In the genomic region with DNA sequence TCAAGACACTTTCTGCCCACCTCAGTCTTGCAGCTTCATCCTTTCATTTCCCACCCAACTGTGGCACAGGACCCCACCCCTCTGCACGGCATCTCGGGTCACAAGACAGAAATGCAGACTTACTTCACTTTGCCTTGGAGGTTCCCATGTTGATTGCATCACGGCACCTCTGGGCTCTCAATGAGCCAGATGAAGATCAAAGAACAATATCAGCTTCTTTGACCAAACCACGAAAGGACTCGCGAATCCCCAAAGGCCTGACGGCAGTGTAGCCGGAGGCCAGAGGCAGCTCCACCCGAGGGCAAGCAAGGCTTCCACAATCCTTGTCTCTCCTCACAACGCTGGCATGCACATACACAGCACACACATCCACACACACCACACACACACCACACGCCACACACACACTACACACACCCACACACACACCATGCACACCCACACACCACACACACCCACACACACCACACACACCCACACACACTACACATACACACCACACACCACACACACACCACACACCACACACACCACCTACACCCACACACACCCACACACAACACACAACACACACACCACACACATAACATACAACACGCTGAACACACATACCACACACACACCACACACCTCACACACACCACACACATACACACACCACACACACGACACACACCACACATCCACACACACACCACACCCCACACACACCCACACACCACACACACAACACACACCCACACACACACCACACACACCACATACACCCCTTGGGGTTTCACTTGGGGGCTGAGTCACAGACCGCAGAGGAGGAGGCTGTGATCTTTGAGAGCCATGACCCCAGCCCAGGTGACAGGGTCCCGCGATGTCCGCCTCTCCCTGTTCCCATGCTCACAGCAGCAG, we compare ENCODE assay signal across 13 cellular contexts. TPM values are rescaled to one million over a fixed set of nuclear protein-coding genes. Genes with fewer than 3 reads are reported as not detected.
DNase-seq lines count a peak whose midpoint lies in the region; ATAC-seq, FAIRE-seq and TF ChIP-seq lines count a peak whose summit lies in the region.
"Had no signal": no experiment of that assay in that cellular context is flagged by ENCODE, and none has a peak within 500 bp of the region (broad histone marks: within the 10 kb centered on the region; RNA-seq: fewer than 3 reads in every experiment).

No MANE protein-coding gene starts in this region.

- no peak for FAIRE-seq in kidney (lab: Jason Lieb, UNC)
- peak; percentile 99 for FAIRE-seq in urothelium cell line (lab: Jason Lieb, UNC)

- TF ChIP-seq CTCF in kidney (IDR thresholded peaks at IDR 0.05; ENCODE audit: borderline replicate concordance, extremely low read depth, insufficient read depth) (no peak), glutamatergic neuron (IDR thresholded peaks at IDR 0.05; ENCODE audit: partially characterized antibody, unreplicated experiment) (no peak)

- no peaks in the 10 kb centered on the region for H3K27me3 Mint-ChIP-seq in activated CD8-positive, alpha-beta memory T cell treated with anti-CD3 and anti-CD28 coated beads, Interleukin-2, amount 10 ng/mL, durations not matched to agents 7 days and 5 days
- H3K27me3 Mint-ChIP-seq in glutamatergic neuron (ENCODE audit: unreplicated experiment) = peaks cover 3% of the 10 kb centered on the region

- peaks cover 54% of the 10 kb centered on the region for H3K4me1 Mint-ChIP-seq in activated CD8-positive, alpha-beta memory T cell treated with anti-CD3 and anti-CD28 coated beads, Interleukin-2, amount 10 ng/mL, durations not matched to agents 7 days and 5 days
- H3K4me1 Mint-ChIP-seq in glutamatergic neuron (ENCODE audit: low read depth, unreplicated experiment) = no peaks in the 10 kb centered on the region
- H3K4me1 Mint-ChIP-seq: neural progenitor cell had no signal

- no peak overlapping the region for H3K9ac ChIP-seq in kidney (ENCODE audit: low read length in 2 of 2)
- H3K9ac ChIP-seq: neural progenitor cell had no signal

- no peaks in the 10 kb centered on the region for H3K4me1 ChIP-seq in kidney (ENCODE audit: control insufficient read depth in 1 of 2, insufficient read depth in 1 of 2, low read depth in 1 of 2, low read length in 2 of 2)
- H3K4me1 ChIP-seq: neural progenitor cell had no signal

- peaks cover 2% of the 10 kb centered on the region for H3K9me3 Mint-ChIP-seq in activated CD8-positive, alpha-beta memory T cell treated with anti-CD3 and anti-CD28 coated beads, Interleukin-2, amount 10 ng/mL, durations not matched to agents 7 days and 5 days (ENCODE audit: low read depth)
- peaks cover 3% of the 10 kb centered on the region for H3K9me3 Mint-ChIP-seq in glutamatergic neuron (ENCODE audit: unreplicated experiment)

- no peaks in the 10 kb centered on the region for H3K36me3 ChIP-seq in kidney (ENCODE audit: control insufficient read depth in 1 of 2, insufficient read depth in 2 of 2, low read length in 2 of 2)
- H3K36me3 ChIP-seq: neural progenitor cell had no signal

- ATAC-seq in activated CD8-positive, alpha-beta memory T cell treated with anti-CD3 and anti-CD28 coated beads, Interleukin-2, amount 10 ng/mL, durations not matched to agents 7 days and 5 days = peak; percentile 50
- ATAC-seq: Panc1 had no signal

- H3K9me3 ChIP-seq in kidney (ENCODE audit: control insufficient read depth in 1 of 2, low read length in 2 of 2) = no peaks in the 10 kb centered on the region

- no peak overlapping the region for H3K4me3 ChIP-seq in kidney (ENCODE audit: low read length in 2 of 2)
- H3K4me3 ChIP-seq: neural progenitor cell had no signal

- H3K4me3 Mint-ChIP-seq in activated CD8-positive, alpha-beta memory T cell treated with anti-CD3 and anti-CD28 coated beads, Interleukin-2, amount 10 ng/mL, durations not matched to agents 7 days and 5 days = no peak overlapping the region
- no peak overlapping the region for H3K4me3 Mint-ChIP-seq in glutamatergic neuron (ENCODE audit: unreplicated experiment)
- H3K4me3 Mint-ChIP-seq: neural progenitor cell had no signal

- intact Hi-C loops in kidney (cut with DNase I) = loop anchor here (10.0 kb wide), 1 partner anchor 105 kb away; no protein-coding TSS in a partner anchor

- H3K36me3 Mint-ChIP-seq in activated CD8-positive, alpha-beta memory T cell treated with anti-CD3 and anti-CD28 coated beads, Interleukin-2, amount 10 ng/mL, durations not matched to agents 7 days and 5 days = peaks cover 85% of the 10 kb centered on the region
- H3K36me3 Mint-ChIP-seq in glutamatergic neuron (ENCODE audit: unreplicated experiment) = no peaks in the 10 kb centered on the region
- H3K36me3 Mint-ChIP-seq: neural progenitor cell had no signal

- peak overlapping the region; percentile 67 for H3K27ac Mint-ChIP-seq in activated CD8-positive, alpha-beta memory T cell treated with anti-CD3 and anti-CD28 coated beads, Interleukin-2, amount 10 ng/mL, durations not matched to agents 7 days and 5 days
- H3K27ac Mint-ChIP-seq in glutamatergic neuron (ENCODE audit: unreplicated experiment) = no peak overlapping the region
- H3K27ac Mint-ChIP-seq: neural progenitor cell had no signal

- no peak overlapping the region for H3K27ac ChIP-seq in kidney (ENCODE audit: low read depth in 2 of 2, low read length in 2 of 2)
- H3K27ac ChIP-seq: neural progenitor cell had no signal

- DNase-seq in stimulated activated CD4-positive, alpha-beta T cell treated with anti-CD3 and anti-CD28 coated beads, Interleukin-1b, Interleukin-23, amount 100 ng/mL, for 48 hours = peak; percentile 25
- DNase-seq in stimulated activated CD4-positive, alpha-beta T cell treated with anti-CD3 and anti-CD28 coated beads, Interleukin-2, amount 100 ng/mL, for 48 hours = no peak
- DNase-seq in activated CD8-positive, alpha-beta memory T cell treated with anti-CD3 and anti-CD28 coated beads, Interleukin-2, amount 10 ng/mL, durations not matched to agents 7 days and 5 days = peak; percentile 63
- peak; percentile 48 for DNase-seq in kidney
- DNase-seq in urothelium cell line (ENCODE audit: low spot score) = no peak
- DNase-seq in glutamatergic neuron = no peak
- DNase-seq in NCI-H1436 (lab: John Stamatoyannopoulos, UW) = no peak
- DNase-seq in NCI-H1694 treated with DMSO at 0.1 percent for 48 hours (lab: John Stamatoyannopoulos, UW) = no peak
- DNase-seq: central memory CD4-positive, alpha-beta T cell; EL had no signal

- CTCF ChIA-PET in activated CD8-positive, alpha-beta memory T cell treated with anti-CD3 and anti-CD28 coated beads, Interleukin-2, amount 10 ng/mL, durations not matched to agents 7 days and 5 days (lab: Charles Lee) = no interaction called here

RNA-seq across cellular contexts. Expression of gene UBASH3A, which starts 35.8 kb away (rescaled TPM):
- total RNA-seq in activated CD8-positive, alpha-beta memory T cell treated with anti-CD3 and anti-CD28 coated beads, Interleukin-2, amount 10 ng/mL, durations not matched to agents 7 days and 5 days = 10 to 100 TPM; 75.3 to 89.5 TPM
- total RNA-seq in kidney (2.7 TPM), glutamatergic neuron (ENCODE audit: unreplicated experiment) (not detected)
- polyA plus RNA-seq in kidney (ENCODE audit: insufficient read depth, low read depth, low replicate concordance) = not detected

RNA-seq across cellular contexts. Expression of gene TMPRSS3, which starts 43.7 kb away (rescaled TPM):
- 10 to 100 TPM; 22.3 to 27.4 TPM for total RNA-seq in activated CD8-positive, alpha-beta memory T cell treated with anti-CD3 and anti-CD28 coated beads, Interleukin-2, amount 10 ng/mL, durations not matched to agents 7 days and 5 days
- total RNA-seq in kidney (15.4 TPM), glutamatergic neuron (ENCODE audit: unreplicated experiment) (0.71 TPM)
- 3.0 TPM for polyA plus RNA-seq in kidney (ENCODE audit: insufficient read depth, low read depth, low replicate concordance)
- total RNA-seq: skeletal muscle tissue had no signal

RNA-seq across cellular contexts. Expression of gene RSPH1, which starts 56.5 kb away (rescaled TPM):
- total RNA-seq in activated CD8-positive, alpha-beta memory T cell treated with anti-CD3 and anti-CD28 coated beads, Interleukin-2, amount 10 ng/mL, durations not matched to agents 7 days and 5 days = not detected
- total RNA-seq in kidney (12.0 TPM), glutamatergic neuron (ENCODE audit: unreplicated experiment) (0.42 TPM)
- 13.0 TPM for polyA plus RNA-seq in kidney (ENCODE audit: insufficient read depth, low read depth, low replicate concordance)
- total RNA-seq: skeletal muscle tissue had no signal

Comparison
In these comparisons a context has a peak if more than half of its experiments do, and no peak if none do; other contexts are left out.
1. DNase-seq: peak in stimulated activated CD4-positive, alpha-beta T cell treated with anti-CD3 and anti-CD28 coated beads, Interleukin-1b, Interleukin-23, amount 100 ng/mL, for 48 hours (single experiment), activated CD8-positive, alpha-beta memory T cell treated with anti-CD3 and anti-CD28 coated beads, Interleukin-2, amount 10 ng/mL, durations not matched to agents 7 days and 5 days (single experiment) and kidney (single experiment); none in stimulated activated CD4-positive, alpha-beta T cell treated with anti-CD3 and anti-CD28 coated beads, Interleukin-2, amount 100 ng/mL, for 48 hours (0 of 2), urothelium cell line (single experiment), glutamatergic neuron (single experiment), NCI-H1436 (single experiment) and NCI-H1694 treated with DMSO at 0.1 percent for 48 hours (single experiment).
2. RNA of gene UBASH3A, which starts 35.8 kb away (total RNA-seq): 75.3 to 89.5 TPM in activated CD8-positive, alpha-beta memory T cell treated with anti-CD3 and anti-CD28 coated beads, Interleukin-2, amount 10 ng/mL, durations not matched to agents 7 days and 5 days; 2.7 TPM in kidney (single experiment) and not detected in glutamatergic neuron (single experiment); every median in the first group is over 10 times any median in the second.